Comparison of ENCODE assay signal across 8 cellular contexts in genomic region chr14:96131836-96132235, GRCh38.
"Had no signal": no experiment of that assay in that cellular context is flagged by ENCODE, and none has a peak within 500 bp of the region (broad histone marks: within the 10 kb centered on the region; RNA-seq: fewer than 3 reads in every experiment).

No MANE protein-coding gene starts in this region.

- H3K4me1 ChIP-seq: HAP-1 had no signal

- DNase-seq: GM23248, GOT3, H7, HFFc6 had no signal

- H3K4me3 ChIP-seq: GM23248, HAP-1, K562 had no signal

- H3K9me3 ChIP-seq: HAP-1 had no signal

- H3K36me3 ChIP-seq: HAP-1 had no signal

- H3K9ac ChIP-seq: GM23248 had no signal

- H3K27ac ChIP-seq: GM23248 had no signal

- ATAC-seq: HCT116, HepG2, K562 had no signal

- H2AFZ ChIP-seq: GM23248 had no signal
